Comparison of ENCODE assay signal across 23 cellular contexts in the genomic region with DNA sequence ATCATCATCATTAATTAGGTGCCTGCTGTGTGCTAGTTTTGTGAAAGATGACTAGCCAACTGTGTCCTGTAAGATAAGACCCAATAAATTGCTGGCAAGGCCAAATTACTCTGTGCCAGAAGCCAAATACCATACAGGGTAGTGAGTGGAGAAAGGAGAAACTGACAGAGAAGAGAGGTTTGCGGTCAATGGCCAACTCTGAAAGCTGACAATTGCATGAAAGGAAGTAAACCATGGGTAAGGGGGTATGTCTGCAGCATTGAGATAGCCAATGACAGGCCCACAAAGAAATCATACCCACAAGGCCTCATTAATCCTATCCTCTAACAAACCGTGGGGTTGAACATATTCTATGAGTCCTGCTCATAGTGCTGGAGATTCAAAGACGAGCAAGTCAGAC.
"Had no signal": no experiment of that assay in that cellular context is flagged by ENCODE, and none has a peak within 500 bp of the region (broad histone marks: within the 10 kb centered on the region; RNA-seq: fewer than 3 reads in every experiment).

No MANE protein-coding gene starts in this region.

- H3K9me3 Mint-ChIP-seq: activated CD4-positive, alpha-beta memory T cell treated with anti-CD3 and anti-CD28 coated beads for 36 hours; activated CD4-positive, alpha-beta T cell treated with anti-CD3 and anti-CD28 coated beads, Interleukin-2, amount 10 ng/mL, durations not matched to agents 24 days and 14 days; activated naive CD4-positive, alpha-beta T cell treated with anti-CD3 and anti-CD28 coated beads, Interleukin-2, amount 10 ng/mL, durations not matched to agents 7 days and 5 days; activated naive CD8-positive, alpha-beta T cell treated with anti-CD3 and anti-CD28 coated beads, Interleukin-2, amount 10 ng/mL, durations not matched to agents 7 days and 5 days; activated T-helper 1 cell treated with anti-CD3 and anti-CD28 coated beads, Interleukin-12 subunit alpha, Interleukin-12 subunit beta, Interleukin-2, Interleukin-4 antibody, amounts not matched to agents 30 ng/mL and 10 ng/mL and 1 ng/mL, durations not matched to agents 14 hours and 24 hours and 36 hours; brain; effector memory CD8-positive, alpha-beta T cell; stimulated activated memory B cell treated with anti-CD40 and anti-IgM and Interleukin-4, amounts not matched to agents 10 μg/mL and 1 μg/mL and 100 μg/mL, for 72 hours had no signal

- DNase-seq: activated CD4-positive, alpha-beta memory T cell treated with anti-CD3 and anti-CD28 coated beads for 36 hours; activated CD4-positive, alpha-beta T cell treated with anti-CD3 and anti-CD28 coated beads, Interleukin-2, amount 10 ng/mL, durations not matched to agents 24 days and 14 days; activated CD4-positive, CD25-positive, alpha-beta regulatory T cell treated with anti-CD3 and anti-CD28 coated beads, Interleukin-2, amount 50 U/mL, for 72 hours; activated CD8-positive, alpha-beta memory T cell treated with anti-CD3 and anti-CD28 coated beads, Interleukin-2, amount 50 U/mL, for 4 hours; activated effector memory CD4-positive, alpha-beta T cell treated with anti-CD3 and anti-CD28 coated beads, Interleukin-2, amount 50 U/mL, for 16 hours; activated naive CD4-positive, alpha-beta T cell treated with anti-CD3 and anti-CD28 coated beads, Interleukin-2, amount 10 ng/mL, durations not matched to agents 7 days and 5 days; activated naive CD8-positive, alpha-beta T cell treated with anti-CD3 and anti-CD28 coated beads, Interleukin-2, amount 10 ng/mL, durations not matched to agents 7 days and 5 days; activated T-cell treated with anti-CD3 and anti-CD28 coated beads, Interleukin-2, amount 50 U/mL, for 1 hour; effector memory CD8-positive, alpha-beta T cell; erythroblast; islet precursor cell; left ventricle myocardium inferior; mesendoderm; natural killer cell; stimulated activated CD4-positive, alpha-beta T cell treated with anti-CD3 and anti-CD28 coated beads, Interleukin-1b, Interleukin-23, amount 100 ng/mL, for 48 hours; stimulated activated CD4-positive, alpha-beta T cell treated with anti-CD3 and anti-CD28 coated beads, Interleukin-4, amount 100 ng/mL, for 4 hours; stimulated activated CD8-positive, alpha-beta memory T cell treated with anti-CD3 and anti-CD28 coated beads, Interleukin-4, amount 100 ng/mL, for 48 hours; tibial artery; upper lobe of right lung had no signal

- H3K27ac Mint-ChIP-seq: activated CD4-positive, alpha-beta memory T cell treated with anti-CD3 and anti-CD28 coated beads for 36 hours; activated CD4-positive, alpha-beta T cell treated with anti-CD3 and anti-CD28 coated beads, Interleukin-2, amount 10 ng/mL, durations not matched to agents 24 days and 14 days; activated naive CD4-positive, alpha-beta T cell treated with anti-CD3 and anti-CD28 coated beads, Interleukin-2, amount 10 ng/mL, durations not matched to agents 7 days and 5 days; activated naive CD8-positive, alpha-beta T cell treated with anti-CD3 and anti-CD28 coated beads, Interleukin-2, amount 10 ng/mL, durations not matched to agents 7 days and 5 days; activated T-helper 1 cell treated with anti-CD3 and anti-CD28 coated beads, Interleukin-12 subunit alpha, Interleukin-12 subunit beta, Interleukin-2, Interleukin-4 antibody, amounts not matched to agents 30 ng/mL and 10 ng/mL and 1 ng/mL, durations not matched to agents 14 hours and 24 hours and 36 hours; effector memory CD8-positive, alpha-beta T cell; natural killer cell; stimulated activated memory B cell treated with anti-CD40 and anti-IgM and Interleukin-4, amounts not matched to agents 10 μg/mL and 1 μg/mL and 100 μg/mL, for 72 hours had no signal

- ATAC-seq: effector memory CD8-positive, alpha-beta T cell; gastroesophageal sphincter; natural killer cell; stimulated activated memory B cell treated with anti-CD40 and anti-IgM and Interleukin-4, amounts not matched to agents 10 μg/mL and 1 μg/mL and 100 μg/mL, for 72 hours; upper lobe of right lung had no signal

- H3K36me3 Mint-ChIP-seq: activated CD4-positive, alpha-beta memory T cell treated with anti-CD3 and anti-CD28 coated beads for 36 hours; activated naive CD4-positive, alpha-beta T cell treated with anti-CD3 and anti-CD28 coated beads, Interleukin-2, amount 10 ng/mL, durations not matched to agents 7 days and 5 days; activated naive CD8-positive, alpha-beta T cell treated with anti-CD3 and anti-CD28 coated beads, Interleukin-2, amount 10 ng/mL, durations not matched to agents 7 days and 5 days; brain; natural killer cell; stimulated activated memory B cell treated with anti-CD40 and anti-IgM and Interleukin-4, amounts not matched to agents 10 μg/mL and 1 μg/mL and 100 μg/mL, for 72 hours had no signal

- H3K27me3 Mint-ChIP-seq: stimulated activated memory B cell treated with anti-CD40 and anti-IgM and Interleukin-4, amounts not matched to agents 10 μg/mL and 1 μg/mL and 100 μg/mL, for 72 hours had no signal

- H3K4me1 Mint-ChIP-seq: activated CD4-positive, alpha-beta T cell treated with anti-CD3 and anti-CD28 coated beads, Interleukin-2, amount 10 ng/mL, durations not matched to agents 24 days and 14 days; activated naive CD4-positive, alpha-beta T cell treated with anti-CD3 and anti-CD28 coated beads, Interleukin-2, amount 10 ng/mL, durations not matched to agents 7 days and 5 days; activated naive CD8-positive, alpha-beta T cell treated with anti-CD3 and anti-CD28 coated beads, Interleukin-2, amount 10 ng/mL, durations not matched to agents 7 days and 5 days; natural killer cell; stimulated activated memory B cell treated with anti-CD40 and anti-IgM and Interleukin-4, amounts not matched to agents 10 μg/mL and 1 μg/mL and 100 μg/mL, for 72 hours had no signal

- H3K4me3 Mint-ChIP-seq: activated CD4-positive, alpha-beta memory T cell treated with anti-CD3 and anti-CD28 coated beads for 36 hours; activated CD4-positive, alpha-beta T cell treated with anti-CD3 and anti-CD28 coated beads, Interleukin-2, amount 10 ng/mL, durations not matched to agents 24 days and 14 days; activated naive CD4-positive, alpha-beta T cell treated with anti-CD3 and anti-CD28 coated beads, Interleukin-2, amount 10 ng/mL, durations not matched to agents 7 days and 5 days; activated naive CD8-positive, alpha-beta T cell treated with anti-CD3 and anti-CD28 coated beads, Interleukin-2, amount 10 ng/mL, durations not matched to agents 7 days and 5 days; activated T-helper 1 cell treated with anti-CD3 and anti-CD28 coated beads, Interleukin-12 subunit alpha, Interleukin-12 subunit beta, Interleukin-2, Interleukin-4 antibody, amounts not matched to agents 30 ng/mL and 10 ng/mL and 1 ng/mL, durations not matched to agents 14 hours and 24 hours and 36 hours; effector memory CD8-positive, alpha-beta T cell; natural killer cell; stimulated activated memory B cell treated with anti-CD40 and anti-IgM and Interleukin-4, amounts not matched to agents 10 μg/mL and 1 μg/mL and 100 μg/mL, for 72 hours had no signal
